ENCODE assay signal across 12 cellular contexts in the genomic region with DNA sequence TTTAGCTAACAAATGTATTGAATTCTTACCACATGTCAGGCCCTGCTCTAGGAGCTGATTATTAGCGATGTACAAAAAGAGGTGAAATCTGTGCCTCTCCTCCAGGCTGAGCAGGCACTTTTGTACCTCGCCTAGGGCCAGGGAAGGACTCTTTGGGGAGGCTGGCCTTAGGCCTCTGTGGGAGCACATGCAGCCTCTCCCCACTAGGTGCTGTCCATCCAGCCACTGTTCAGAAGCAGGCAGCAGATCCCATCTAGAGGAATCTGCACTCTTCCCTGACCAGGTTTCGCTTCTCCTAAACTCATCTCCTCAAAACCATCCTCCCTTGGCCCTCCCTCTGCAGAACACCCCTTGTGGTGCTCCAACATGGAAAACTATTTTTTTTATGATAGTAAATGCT.
DNase-seq lines count a peak whose midpoint lies in the region; ATAC-seq and TF ChIP-seq lines count a peak whose summit lies in the region.
"Had no signal": no experiment of that assay in that cellular context is flagged by ENCODE, and none has a peak within 500 bp of the region (broad histone marks: within the 10 kb centered on the region; RNA-seq: fewer than 3 reads in every experiment).

No MANE protein-coding gene starts in this region.

- TF ChIP-seq CTCF in AG09309 (IDR thresholded peaks at IDR 0.05; ENCODE audit: control insufficient read depth, insufficient read depth, low read depth, low read length, missing control alignments): peak; percentile 15
- peak; percentile 44; the same call in 1 of the 2 replicates for TF ChIP-seq CTCF in GM12874 (IDR thresholded peaks at IDR 0.05; ENCODE audit: insufficient read depth, low read depth, low read length)
- no peak for TF ChIP-seq CTCF in RWPE1 (conservative IDR thresholded peaks at IDR 0.05; ENCODE audit: low read depth)

- POLR2A ChIA-PET in RWPE1 (lab: Yijun Ruan, JAX; ENCODE audit: low non-redundant PET): no interaction called here

- no peak for DNase-seq in AG09309 (ENCODE audit: low read depth)
- DNase-seq in RWPE1 (ENCODE audit: low spot score): peak; percentile 16
- peak; percentile 23 for DNase-seq in hepatic stellate cell (ENCODE audit: low spot score)
- DNase-seq in activated effector memory CD4-positive, alpha-beta T cell treated with Interleukin-2 at 50 U/mL for 16 hours: no peak
- no peak for DNase-seq in OCI-M1 (lab: John Stamatoyannopoulos, UW)
- DNase-seq: activated CD4-positive, alpha-beta T cell treated with anti-CD3 and anti-CD28 coated beads for 1 hour; activated effector memory CD4-positive, alpha-beta T cell treated with anti-CD3 and anti-CD28 coated beads, Interleukin-2, amount 50 U/mL, for 16 hours; midbrain; uterus had no signal

- no peak overlapping the region for H3K4me3 ChIP-seq in AG09309 (ENCODE audit: control insufficient read depth, low read depth, low read length)
- H3K4me3 ChIP-seq: uterus had no signal

- no peak overlapping the region for H3K27ac ChIP-seq in RWPE1
- H3K27ac ChIP-seq: uterus had no signal

- ATAC-seq in HG03442 (IDR thresholded peaks at IDR 0.05; ENCODE audit: unreplicated experiment): no peak
- ATAC-seq in GM19023 (IDR thresholded peaks at IDR 0.05; ENCODE audit: unreplicated experiment): no peak

- CTCF ChIA-PET in RWPE1 (lab: Yijun Ruan, JAX): interaction anchor here (0.6 kb wide), 1 partner anchor 9 kb away, joined by 4 read pairs; no protein-coding TSS in a partner anchor

Comparison
In these comparisons a context has a peak if more than half of its experiments do, and no peak if none do; other contexts are left out.
1. DNase-seq: peak in RWPE1 (single experiment) and hepatic stellate cell (single experiment); none in AG09309 (single experiment), activated effector memory CD4-positive, alpha-beta T cell treated with Interleukin-2 at 50 U/mL for 16 hours (single experiment) and OCI-M1 (single experiment).